8 cellular contexts compared by ENCODE assay signal in genomic region chr19:18587962-18588610, GRCh38. TPM values are rescaled to one million over a fixed set of nuclear protein-coding genes. Genes with fewer than 3 reads are reported as not detected.
DNase-seq lines count a peak whose midpoint lies in the region; TF ChIP-seq lines count a peak whose summit lies in the region.

No MANE protein-coding gene starts in this region.

- no peak overlapping the region for H3K27ac ChIP-seq in iPS DF 6.9 (ENCODE audit: low read length)
- H3K27ac ChIP-seq in stomach smooth muscle (ENCODE audit: low read length): peak overlapping the region; percentile 49

- in situ Hi-C loops in ACHN (cut with HindIII; ENCODE audit: low pct_ligation_motif_present, low pct_unique_long_range_greater_than_20kb, low sequenced_read_pairs): no loop called here

- H3K4me1 ChIP-seq in iPS DF 6.9 (ENCODE audit: control insufficient read depth, insufficient read depth, low read length): peaks cover 4% of the 10 kb centered on the region; the same call in 1 of the 2 replicates
- peaks cover 29% of the 10 kb centered on the region for H3K4me1 ChIP-seq in stomach smooth muscle (ENCODE audit: control insufficient read depth, insufficient read depth, low read length)

- H3K27me3 ChIP-seq in iPS DF 6.9 (ENCODE audit: control insufficient read depth, insufficient read depth, low read length) (no peaks in the 10 kb centered on the region), stomach smooth muscle (ENCODE audit: control insufficient read depth in 1 of 2, insufficient read depth in 2 of 2, low read length in 2 of 2) (no peaks in the 10 kb centered on the region)

- peak overlapping the region; percentile 60 to 62 for H3K9ac ChIP-seq in stomach smooth muscle (ENCODE audit: low read length in 2 of 2)

- H3K4me1 Mint-ChIP-seq in activated CD4-positive, alpha-beta T cell treated with anti-CD3 and anti-CD28 coated beads, Interleukin-2, amount 10 ng/mL, durations not matched to agents 24 days and 14 days: peaks cover 32% of the 10 kb centered on the region

- TF ChIP-seq CTCF in WI38 (IDR thresholded peaks at IDR 0.05; ENCODE audit: low read depth, low read length): no peak

- H3K9me3 ChIP-seq in iPS DF 6.9 (ENCODE audit: control insufficient read depth, insufficient read depth, low read length) (no peaks in the 10 kb centered on the region), stomach smooth muscle (ENCODE audit: control insufficient read depth in 2 of 2, low read length in 2 of 2) (no peaks in the 10 kb centered on the region)

- H3K4me3 ChIP-seq in WI38 (ENCODE audit: low read depth, low read length) (peak overlapping the region; percentile 79), iPS DF 6.9 (ENCODE audit: low read length) (peak overlapping the region; percentile 81; the same call in 1 of the 2 replicates), stomach smooth muscle (ENCODE audit: low read length in 2 of 2) (peak overlapping the region; percentile 73 to 85)

- no CpG with 5 or more reads among the region's 16 CpGs for WGBS in iPS DF 6.9 (ENCODE audit: insufficient coverage, insufficient read length)

- no peaks in the 10 kb centered on the region for H3K9me3 Mint-ChIP-seq in activated CD4-positive, alpha-beta T cell treated with anti-CD3 and anti-CD28 coated beads, Interleukin-2, amount 10 ng/mL, durations not matched to agents 24 days and 14 days

- intact Hi-C loops in activated CD4-positive, alpha-beta T cell treated with anti-CD3 and anti-CD28 coated beads, Interleukin-2, amount 10 ng/mL, durations not matched to agents 24 days and 14 days (cut with micrococcal nuclease): loop anchor here (5.0 kb wide), 2 partner anchors 94 to 259 kb away; partner anchors contain the start of gene CRTC1

- 0 out of 2 replicates have a peak, but pooled peaks cover 3% of the 10 kb centered on the region for H3K36me3 ChIP-seq in iPS DF 6.9 (ENCODE audit: control insufficient read depth, insufficient read depth, low read length)
- peaks cover 0 to 3% of the 10 kb centered on the region in 2 donors for H3K36me3 ChIP-seq in stomach smooth muscle (ENCODE audit: control insufficient read depth in 2 of 2, insufficient read depth in 2 of 2, low read length in 2 of 2)

- no peak for DNase-seq in activated CD4-positive, alpha-beta T cell treated with anti-CD3 and anti-CD28 coated beads, Interleukin-2, amount 10 ng/mL, durations not matched to agents 24 days and 14 days
- no peak for DNase-seq in activated CD4-positive, alpha-beta T cell treated with anti-CD3 and anti-CD28 coated beads for 4 hours
- DNase-seq in iPS DF 6.9 (ENCODE audit: low read depth, low spot score) (no peak), NCI-H1105 treated with DMSO at 0.1 percent for 48 hours (lab: John Stamatoyannopoulos, UW) (no peak), ACHN (no peak), GM19240 (ENCODE audit: insufficient read length, low spot score) (no peak)

- peak overlapping the region; percentile 97 for H3K27ac Mint-ChIP-seq in activated CD4-positive, alpha-beta T cell treated with anti-CD3 and anti-CD28 coated beads, Interleukin-2, amount 10 ng/mL, durations not matched to agents 24 days and 14 days

- peaks cover 21% of the 10 kb centered on the region for H3K36me3 Mint-ChIP-seq in activated CD4-positive, alpha-beta T cell treated with anti-CD3 and anti-CD28 coated beads, Interleukin-2, amount 10 ng/mL, durations not matched to agents 24 days and 14 days (ENCODE audit: low read depth)

- no peaks in the 10 kb centered on the region for H3K27me3 Mint-ChIP-seq in activated CD4-positive, alpha-beta T cell treated with anti-CD3 and anti-CD28 coated beads, Interleukin-2, amount 10 ng/mL, durations not matched to agents 24 days and 14 days

- peak overlapping the region; percentile 86 for H3K4me3 Mint-ChIP-seq in activated CD4-positive, alpha-beta T cell treated with anti-CD3 and anti-CD28 coated beads, Interleukin-2, amount 10 ng/mL, durations not matched to agents 24 days and 14 days

RNA-seq across cellular contexts. Expression of gene REX1BD, which starts 0.5 kb away (rescaled TPM):
- total RNA-seq in activated CD4-positive, alpha-beta T cell treated with anti-CD3 and anti-CD28 coated beads, Interleukin-2, amount 10 ng/mL, durations not matched to agents 24 days and 14 days: 130 and 138 TPM in 2 replicates

RNA-seq across cellular contexts. Expression of gene UBA52, which starts 16.4 kb away (rescaled TPM):
- total RNA-seq in activated CD4-positive, alpha-beta T cell treated with anti-CD3 and anti-CD28 coated beads, Interleukin-2, amount 10 ng/mL, durations not matched to agents 24 days and 14 days: 1,581 and 1,604 TPM in 2 replicates

RNA-seq across cellular contexts. Expression of gene CRLF1, which starts 18.5 kb away (rescaled TPM):
- not detected in 2 replicates for total RNA-seq in activated CD4-positive, alpha-beta T cell treated with anti-CD3 and anti-CD28 coated beads, Interleukin-2, amount 10 ng/mL, durations not matched to agents 24 days and 14 days

RNA-seq across cellular contexts. Expression of gene TMEM59L, which starts 24.6 kb away (rescaled TPM):
- total RNA-seq in activated CD4-positive, alpha-beta T cell treated with anti-CD3 and anti-CD28 coated beads, Interleukin-2, amount 10 ng/mL, durations not matched to agents 24 days and 14 days: not detected in 2 replicates

RNA-seq across cellular contexts. Expression of gene KXD1, which starts 30.4 kb away (rescaled TPM):
- total RNA-seq in activated CD4-positive, alpha-beta T cell treated with anti-CD3 and anti-CD28 coated beads, Interleukin-2, amount 10 ng/mL, durations not matched to agents 24 days and 14 days: 124 and 134 TPM in 2 replicates
